In the genomic region with DNA sequence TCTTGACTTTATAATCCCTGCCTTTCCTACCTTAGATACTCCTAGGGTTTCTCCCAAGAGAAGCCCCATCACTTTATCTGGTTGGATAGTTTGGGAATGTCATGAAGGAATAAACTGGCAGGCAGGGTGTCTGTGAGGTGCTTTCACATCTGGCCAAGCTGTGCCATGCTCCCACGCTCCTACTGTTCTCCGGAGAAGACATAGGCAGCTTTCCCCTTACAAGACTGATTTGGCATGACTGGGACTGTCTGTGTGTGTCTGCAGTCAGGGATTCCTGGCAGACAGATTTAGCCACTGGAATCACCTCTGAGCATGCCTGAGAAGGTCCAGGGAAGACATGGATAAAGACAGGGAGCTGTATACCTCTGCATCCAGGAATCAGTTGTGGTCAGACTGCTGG, we compare ENCODE assay signal across 1 cellular context.
TF ChIP-seq lines count a peak whose summit lies in the region.

No MANE protein-coding gene starts in this region.

TF ChIP-seq in GM12878, 131 proteins besides CTCF, POLR2A, EP300 and RAD21:
- TF ChIP-seq NR2C2 (IDR thresholded peaks at IDR 0.05; ENCODE audit: borderline replicate concordance, control insufficient read depth, insufficient read length, low read depth) (no peak), JUND (IDR thresholded peaks at IDR 0.05; ENCODE audit: low read depth, low read length) (no peak), EED (IDR thresholded peaks at IDR 0.05; ENCODE audit: low read depth) (no peak), MEF2B (IDR thresholded peaks at IDR 0.05; ENCODE audit: partially characterized antibody, poor library complexity, severe bottlenecking) (no peak), GABPA (IDR thresholded peaks at IDR 0.05; ENCODE audit: low read depth) (no peak), BCLAF1 (IDR thresholded peaks at IDR 0.05) (no peak)
- TF ChIP-seq, protein P1, sequence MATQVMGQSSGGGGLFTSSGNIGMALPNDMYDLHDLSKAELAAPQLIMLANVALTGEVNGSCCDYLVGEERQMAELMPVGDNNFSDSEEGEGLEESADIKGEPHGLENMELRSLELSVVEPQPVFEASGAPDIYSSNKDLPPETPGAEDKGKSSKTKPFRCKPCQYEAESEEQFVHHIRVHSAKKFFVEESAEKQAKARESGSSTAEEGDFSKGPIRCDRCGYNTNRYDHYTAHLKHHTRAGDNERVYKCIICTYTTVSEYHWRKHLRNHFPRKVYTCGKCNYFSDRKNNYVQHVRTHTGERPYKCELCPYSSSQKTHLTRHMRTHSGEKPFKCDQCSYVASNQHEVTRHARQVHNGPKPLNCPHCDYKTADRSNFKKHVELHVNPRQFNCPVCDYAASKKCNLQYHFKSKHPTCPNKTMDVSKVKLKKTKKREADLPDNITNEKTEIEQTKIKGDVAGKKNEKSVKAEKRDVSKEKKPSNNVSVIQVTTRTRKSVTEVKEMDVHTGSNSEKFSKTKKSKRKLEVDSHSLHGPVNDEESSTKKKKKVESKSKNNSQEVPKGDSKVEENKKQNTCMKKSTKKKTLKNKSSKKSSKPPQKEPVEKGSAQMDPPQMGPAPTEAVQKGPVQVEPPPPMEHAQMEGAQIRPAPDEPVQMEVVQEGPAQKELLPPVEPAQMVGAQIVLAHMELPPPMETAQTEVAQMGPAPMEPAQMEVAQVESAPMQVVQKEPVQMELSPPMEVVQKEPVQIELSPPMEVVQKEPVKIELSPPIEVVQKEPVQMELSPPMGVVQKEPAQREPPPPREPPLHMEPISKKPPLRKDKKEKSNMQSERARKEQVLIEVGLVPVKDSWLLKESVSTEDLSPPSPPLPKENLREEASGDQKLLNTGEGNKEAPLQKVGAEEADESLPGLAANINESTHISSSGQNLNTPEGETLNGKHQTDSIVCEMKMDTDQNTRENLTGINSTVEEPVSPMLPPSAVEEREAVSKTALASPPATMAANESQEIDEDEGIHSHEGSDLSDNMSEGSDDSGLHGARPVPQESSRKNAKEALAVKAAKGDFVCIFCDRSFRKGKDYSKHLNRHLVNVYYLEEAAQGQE (IDR thresholded peaks at IDR 0.05; ENCODE audit: low read depth, low read length) = no peak
- TF ChIP-seq, protein P2, sequence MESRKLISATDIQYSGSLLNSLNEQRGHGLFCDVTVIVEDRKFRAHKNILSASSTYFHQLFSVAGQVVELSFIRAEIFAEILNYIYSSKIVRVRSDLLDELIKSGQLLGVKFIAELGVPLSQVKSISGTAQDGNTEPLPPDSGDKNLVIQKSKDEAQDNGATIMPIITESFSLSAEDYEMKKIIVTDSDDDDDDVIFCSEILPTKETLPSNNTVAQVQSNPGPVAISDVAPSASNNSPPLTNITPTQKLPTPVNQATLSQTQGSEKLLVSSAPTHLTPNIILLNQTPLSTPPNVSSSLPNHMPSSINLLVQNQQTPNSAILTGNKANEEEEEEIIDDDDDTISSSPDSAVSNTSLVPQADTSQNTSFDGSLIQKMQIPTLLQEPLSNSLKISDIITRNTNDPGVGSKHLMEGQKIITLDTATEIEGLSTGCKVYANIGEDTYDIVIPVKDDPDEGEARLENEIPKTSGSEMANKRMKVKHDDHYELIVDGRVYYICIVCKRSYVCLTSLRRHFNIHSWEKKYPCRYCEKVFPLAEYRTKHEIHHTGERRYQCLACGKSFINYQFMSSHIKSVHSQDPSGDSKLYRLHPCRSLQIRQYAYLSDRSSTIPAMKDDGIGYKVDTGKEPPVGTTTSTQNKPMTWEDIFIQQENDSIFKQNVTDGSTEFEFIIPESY (IDR thresholded peaks at IDR 0.05) = no peak
- TF ChIP-seq, protein P3, sequence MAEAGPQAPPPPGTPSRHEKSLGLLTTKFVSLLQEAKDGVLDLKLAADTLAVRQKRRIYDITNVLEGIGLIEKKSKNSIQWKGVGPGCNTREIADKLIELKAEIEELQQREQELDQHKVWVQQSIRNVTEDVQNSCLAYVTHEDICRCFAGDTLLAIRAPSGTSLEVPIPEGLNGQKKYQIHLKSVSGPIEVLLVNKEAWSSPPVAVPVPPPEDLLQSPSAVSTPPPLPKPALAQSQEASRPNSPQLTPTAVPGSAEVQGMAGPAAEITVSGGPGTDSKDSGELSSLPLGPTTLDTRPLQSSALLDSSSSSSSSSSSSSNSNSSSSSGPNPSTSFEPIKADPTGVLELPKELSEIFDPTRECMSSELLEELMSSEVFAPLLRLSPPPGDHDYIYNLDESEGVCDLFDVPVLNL (IDR thresholded peaks at IDR 0.05; ENCODE audit: low read depth, low read length) = no peak
